14 cellular contexts compared by ENCODE assay signal in genomic region chr6:158033751-158034702, GRCh38. TPM values are rescaled to one million over a fixed set of nuclear protein-coding genes. Genes with fewer than 3 reads are reported as not detected.
A peak's percentile ranks its signal among the peaks of the same experiment; 100 is the strongest.
DNase-seq lines count a peak whose midpoint lies in the region; ATAC-seq and TF ChIP-seq lines count a peak whose summit lies in the region.
"Had no signal": no experiment of that assay in that cellular context is flagged by ENCODE, and none has a peak within 500 bp of the region (broad histone marks: within the 10 kb centered on the region; RNA-seq: fewer than 3 reads in every experiment).

No MANE protein-coding gene starts in this region.

- H3K4me1 ChIP-seq in right lobe of liver (peaks cover 0 to 12% (median 5%) of the 10 kb centered on the region in 4 donors), transverse colon (peaks cover 10 to 38% (median 23%) of the 10 kb centered on the region in 4 donors), mammary epithelial cell (ENCODE audit: insufficient read depth, low read length) (peaks cover 15% of the 10 kb centered on the region)

- H3K9ac ChIP-seq in mammary epithelial cell (ENCODE audit: insufficient read depth, low read length): no peak overlapping the region

- peaks cover 6% of the 10 kb centered on the region for H3K9me3 Mint-ChIP-seq in WTC11
- H3K9me3 Mint-ChIP-seq: activated naive CD8-positive, alpha-beta T cell treated with anti-CD3 and anti-CD28 coated beads, Interleukin-2, amount 50 U/mL, for 24 hours had no signal

- no peaks in the 10 kb centered on the region for H3K27me3 Mint-ChIP-seq in WTC11 (ENCODE audit: low read depth)
- H3K27me3 Mint-ChIP-seq: activated naive CD8-positive, alpha-beta T cell treated with anti-CD3 and anti-CD28 coated beads, Interleukin-2, amount 50 U/mL, for 24 hours; CD4-positive, CD25-positive, alpha-beta regulatory T cell had no signal

- BruUV-seq in mammary epithelial cell (replicated peaks; lab: Mats Ljungman, UMichigan): no TSS peak

- no peak overlapping the region for H3K4me2 ChIP-seq in mammary epithelial cell (ENCODE audit: insufficient read depth, low read depth, low read length)

- no peak for TF ChIP-seq EP300 in transverse colon (IDR thresholded peaks at IDR 0.05; ENCODE audit: low read depth)

- no peak for ATAC-seq in WTC11
- ATAC-seq in esophagus mucosa: peak; percentile 30
- peak; percentile 89 to 99 (median 94) for ATAC-seq in right lobe of liver
- ATAC-seq in GM18907 (IDR thresholded peaks at IDR 0.05; ENCODE audit: unreplicated experiment): no peak
- no peak for ATAC-seq in HG03095 (IDR thresholded peaks at IDR 0.05; ENCODE audit: unreplicated experiment)
- ATAC-seq: activated naive CD8-positive, alpha-beta T cell treated with anti-CD3 and anti-CD28 coated beads, Interleukin-2, amount 50 U/mL, for 24 hours had no signal

- H4K20me1 ChIP-seq in mammary epithelial cell (ENCODE audit: insufficient read depth, low read length): no peaks in the 10 kb centered on the region

- peaks cover 11% of the 10 kb centered on the region for H3K4me1 Mint-ChIP-seq in WTC11

- dilution Hi-C loops in mammary epithelial cell (cut with HindIII; ENCODE audit: low sequenced_read_pairs): loop anchor here (5.0 kb wide), 1 partner anchor 62 kb away; no protein-coding TSS in a partner anchor

- TF ChIP-seq CTCF in WTC11 (IDR thresholded peaks at IDR 0.05): no peak
- peak in 1 of 4 donors; percentile 6 for TF ChIP-seq CTCF in right lobe of liver (IDR thresholded peaks at IDR 0.05)
- TF ChIP-seq CTCF in transverse colon (IDR thresholded peaks at IDR 0.05): peak in 1 of 5 experiments; percentile 24
- TF ChIP-seq CTCF in mammary epithelial cell (conservative IDR thresholded peaks at IDR 0.05 in 1 of 2, IDR thresholded peaks at IDR 0.05 in 1 of 2; ENCODE audit: extremely low read depth in 1 of 2, insufficient read depth in 1 of 2, low read depth in 1 of 2, low read length in 2 of 2): no peak

- peak overlapping the region in 1 of 3 donors; percentile 28 for H3K4me3 ChIP-seq in right lobe of liver
- H3K4me3 ChIP-seq in transverse colon: no peak overlapping the region
- H3K4me3 ChIP-seq in mammary epithelial cell (replicated peaks in 1 of 3; ENCODE audit: insufficient read depth in 1 of 3, low read depth in 2 of 3, low read length in 3 of 3): no peak overlapping the region
- H3K4me3 ChIP-seq: ovary had no signal

- H3K36me3 Mint-ChIP-seq in WTC11: peaks cover 8% of the 10 kb centered on the region

- H3K27me3 ChIP-seq in right lobe of liver (no peaks in the 10 kb centered on the region), transverse colon (no peaks in the 10 kb centered on the region), mammary epithelial cell (ENCODE audit: insufficient read depth, low read length) (no peaks in the 10 kb centered on the region)
- H3K27me3 ChIP-seq: ovary had no signal

- intact Hi-C loops in right lobe of liver (cut with DNase I): no loop called here
- intact Hi-C loops in transverse colon (cut with DNase I; ENCODE audit: low total_unique reads): no loop called here
- intact Hi-C loops in mammary epithelial cell (cut with micrococcal nuclease): no loop called here

- peak overlapping the region in 1 of 3 donors; percentile 24 for H3K27ac ChIP-seq in right lobe of liver
- peak overlapping the region; percentile 65 to 71 (median 69) for H3K27ac ChIP-seq in transverse colon
- no peak overlapping the region for H3K27ac ChIP-seq in mammary epithelial cell (ENCODE audit: insufficient read depth, low read depth, low read length)
- H3K27ac ChIP-seq: ovary had no signal

- WGBS in right lobe of liver (ENCODE audit: insufficient coverage, low coverage, low lambda C conversion rate, missing lambda C conversion rate): 18% methylated on average over 14 of the region's 14 CpGs
- 36 to 57% methylated on average over 12 to 14 of the region's 14 CpGs for WGBS in transverse colon (ENCODE audit: low coverage in 1 of 2), 2 donors
- 87% methylated on average over 13 of the region's 14 CpGs for WGBS in mammary epithelial cell (ENCODE audit: low coverage, missing lambda C conversion rate)

- no peaks in the 10 kb centered on the region for H3K9me3 ChIP-seq in right lobe of liver
- no peaks in the 10 kb centered on the region for H3K9me3 ChIP-seq in transverse colon
- H3K9me3 ChIP-seq in mammary epithelial cell (replicated peaks; ENCODE audit: insufficient read depth, low read length): no peaks in the 10 kb centered on the region
- H3K9me3 ChIP-seq: ovary had no signal

- no peak overlapping the region for H2AFZ ChIP-seq in mammary epithelial cell (ENCODE audit: low read depth, low read length)

- no peak overlapping the region for H3K27ac Mint-ChIP-seq in WTC11
- H3K27ac Mint-ChIP-seq: activated naive CD8-positive, alpha-beta T cell treated with anti-CD3 and anti-CD28 coated beads, Interleukin-2, amount 50 U/mL, for 24 hours; CD4-positive, CD25-positive, alpha-beta regulatory T cell had no signal

- CTCF ChIA-PET in WTC11 (lab: Charles Lee): interaction anchor here (0.9 kb wide), 1 partner anchor 35 kb away, joined by 4 read pairs; no protein-coding TSS in a partner anchor
- CTCF ChIA-PET in mammary epithelial cell (lab: Charles Lee; ENCODE audit: low non-redundant PET): no interaction called here

- POLR2A ChIA-PET in WTC11 (lab: Charles Lee): no interaction called here

- H3K36me3 ChIP-seq in right lobe of liver: no peaks in the 10 kb centered on the region
- H3K36me3 ChIP-seq in transverse colon: no peaks in the 10 kb centered on the region
- H3K36me3 ChIP-seq in mammary epithelial cell (ENCODE audit: insufficient read depth, low read length): peaks cover 5% of the 10 kb centered on the region
- H3K36me3 ChIP-seq: ovary had no signal

- no peak overlapping the region for H3K4me3 Mint-ChIP-seq in WTC11
- H3K4me3 Mint-ChIP-seq: activated naive CD8-positive, alpha-beta T cell treated with anti-CD3 and anti-CD28 coated beads, Interleukin-2, amount 50 U/mL, for 24 hours had no signal

- peaks cover 8% of the 10 kb centered on the region for H3K79me2 ChIP-seq in mammary epithelial cell (ENCODE audit: insufficient read depth, low read length)

- TF ChIP-seq POLR2A in right lobe of liver (IDR thresholded peaks at IDR 0.05): no peak
- TF ChIP-seq POLR2A in transverse colon (IDR thresholded peaks at IDR 0.05): peak; percentile 22

- in situ Hi-C loops in transverse colon (cut with MboI; ENCODE audit: low pct_ligation_motif_present in 1 of 4, low pct_unique_long_range_greater_than_20kb in 1 of 4, low sequenced_read_pairs in 3 of 4) (no loop called here), mammary epithelial cell (cut with MboI; ENCODE audit: low sequenced_read_pairs in 2 of 2) (no loop called here)

- no peak for DNase-seq in WTC11 (ENCODE audit: low spot score)
- DNase-seq in right lobe of liver: peak; percentile 76 to 82 (median 78)
- peak; percentile 83 for DNase-seq in transverse colon
- DNase-seq in mammary epithelial cell: no peak
- DNase-seq: activated CD8-positive, alpha-beta memory T cell treated with anti-CD3 and anti-CD28 coated beads, Interleukin-2, amount 50 U/mL, for 48 hours; activated naive CD8-positive, alpha-beta T cell treated with anti-CD3 and anti-CD28 coated beads, Interleukin-2, amount 50 U/mL, for 24 hours; CD4-positive, CD25-positive, alpha-beta regulatory T cell; H7; NCI-H2171; stimulated activated naive CD4-positive, alpha-beta T cell treated with Interleukin-2 at 50 U/mL for 16 hours had no signal

TF ChIP-seq in WTC11, 78 proteins besides CTCF, POLR2A, EP300 and RAD21 (continues in another document):
- TF ChIP-seq KAT7 (CRISPR knock-in tag; IDR thresholded peaks at IDR 0.05; ENCODE audit: borderline replicate concordance) (no peak), GABPB1 (CRISPR knock-in tag; IDR thresholded peaks at IDR 0.05) (peak; percentile 60; the same call in 1 of the 2 replicates), MYBL2 (CRISPR knock-in tag; IDR thresholded peaks at IDR 0.05) (no peak)
- TF ChIP-seq, protein P1, sequence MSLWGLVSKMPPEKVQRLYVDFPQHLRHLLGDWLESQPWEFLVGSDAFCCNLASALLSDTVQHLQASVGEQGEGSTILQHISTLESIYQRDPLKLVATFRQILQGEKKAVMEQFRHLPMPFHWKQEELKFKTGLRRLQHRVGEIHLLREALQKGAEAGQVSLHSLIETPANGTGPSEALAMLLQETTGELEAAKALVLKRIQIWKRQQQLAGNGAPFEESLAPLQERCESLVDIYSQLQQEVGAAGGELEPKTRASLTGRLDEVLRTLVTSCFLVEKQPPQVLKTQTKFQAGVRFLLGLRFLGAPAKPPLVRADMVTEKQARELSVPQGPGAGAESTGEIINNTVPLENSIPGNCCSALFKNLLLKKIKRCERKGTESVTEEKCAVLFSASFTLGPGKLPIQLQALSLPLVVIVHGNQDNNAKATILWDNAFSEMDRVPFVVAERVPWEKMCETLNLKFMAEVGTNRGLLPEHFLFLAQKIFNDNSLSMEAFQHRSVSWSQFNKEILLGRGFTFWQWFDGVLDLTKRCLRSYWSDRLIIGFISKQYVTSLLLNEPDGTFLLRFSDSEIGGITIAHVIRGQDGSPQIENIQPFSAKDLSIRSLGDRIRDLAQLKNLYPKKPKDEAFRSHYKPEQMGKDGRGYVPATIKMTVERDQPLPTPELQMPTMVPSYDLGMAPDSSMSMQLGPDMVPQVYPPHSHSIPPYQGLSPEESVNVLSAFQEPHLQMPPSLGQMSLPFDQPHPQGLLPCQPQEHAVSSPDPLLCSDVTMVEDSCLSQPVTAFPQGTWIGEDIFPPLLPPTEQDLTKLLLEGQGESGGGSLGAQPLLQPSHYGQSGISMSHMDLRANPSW (CRISPR knock-in tag; conservative IDR thresholded peaks at IDR 0.05; ENCODE audit: low read depth): no peak
- TF ChIP-seq, protein P2, sequence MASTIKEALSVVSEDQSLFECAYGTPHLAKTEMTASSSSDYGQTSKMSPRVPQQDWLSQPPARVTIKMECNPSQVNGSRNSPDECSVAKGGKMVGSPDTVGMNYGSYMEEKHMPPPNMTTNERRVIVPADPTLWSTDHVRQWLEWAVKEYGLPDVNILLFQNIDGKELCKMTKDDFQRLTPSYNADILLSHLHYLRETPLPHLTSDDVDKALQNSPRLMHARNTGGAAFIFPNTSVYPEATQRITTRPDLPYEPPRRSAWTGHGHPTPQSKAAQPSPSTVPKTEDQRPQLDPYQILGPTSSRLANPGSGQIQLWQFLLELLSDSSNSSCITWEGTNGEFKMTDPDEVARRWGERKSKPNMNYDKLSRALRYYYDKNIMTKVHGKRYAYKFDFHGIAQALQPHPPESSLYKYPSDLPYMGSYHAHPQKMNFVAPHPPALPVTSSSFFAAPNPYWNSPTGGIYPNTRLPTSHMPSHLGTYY (CRISPR knock-in tag; IDR thresholded peaks at IDR 0.05): no peak

RNA-seq across cellular contexts. Expression of gene SYNJ2, which starts 52.4 kb away (rescaled TPM):
- total RNA-seq in WTC11 (2021) (11.8 to 15.3 TPM (median 12.4 TPM) in 3 replicates), esophagus mucosa (12.9 TPM), right lobe of liver (1 to 10 TPM; 3.2 to 7.4 (median 4.2) TPM), transverse colon (10 to 100 TPM; 27.8 to 42.6 (median 31.8) TPM), mammary epithelial cell (10 to 100 TPM; 16.0 to 26.6 TPM)
- polyA plus RNA-seq in mammary epithelial cell: 17.0 TPM
- polyA minus RNA-seq in mammary epithelial cell: 66.3 TPM

Comparison
In these comparisons a context has a peak if more than half of its experiments do, and no peak if none do; other contexts are left out.
1. ATAC-seq: peak in esophagus mucosa (single experiment) and right lobe of liver (4 of 4); none in WTC11 (single experiment), GM18907 (single experiment) and HG03095 (single experiment).
2. DNase-seq: peak in right lobe of liver (3 of 3) and transverse colon (single experiment); none in WTC11 (single experiment) and mammary epithelial cell (single experiment).